In genomic region chr11:94762208-94762607, GRCh38 we compare ENCODE assay signal across 9 cellular contexts. TPM values are rescaled to one million over a fixed set of nuclear protein-coding genes. Genes with fewer than 3 reads are reported as not detected.
A peak's percentile ranks its signal among the peaks of the same experiment; 100 is the strongest.
DNase-seq lines count a peak whose midpoint lies in the region; ATAC-seq and TF ChIP-seq lines count a peak whose summit lies in the region.
"Had no signal": no experiment of that assay in that cellular context is flagged by ENCODE, and none has a peak within 500 bp of the region (broad histone marks: within the 10 kb centered on the region; RNA-seq: fewer than 3 reads in every experiment).

No MANE protein-coding gene starts in this region.

- H3K27ac ChIP-seq in 22Rv1: no peak overlapping the region
- H3K27ac ChIP-seq in fibroblast of lung (ENCODE audit: insufficient read depth, low read length): no peak overlapping the region
- H3K27ac ChIP-seq in tibial artery: no peak overlapping the region

- H3K4me2 ChIP-seq in fibroblast of lung (ENCODE audit: extremely low read depth, insufficient read depth, low read length): no peak overlapping the region

- H3K9me3 ChIP-seq in fibroblast of lung (ENCODE audit: control insufficient read depth, insufficient read depth, low read depth, low read length) (no peaks in the 10 kb centered on the region), tibial artery (no peaks in the 10 kb centered on the region)

- no peak overlapping the region for H3K4me3 ChIP-seq in fibroblast of lung (replicated peaks in 1 of 4; ENCODE audit: control extremely low read depth in 1 of 4, insufficient read depth in 1 of 4, low read depth in 3 of 4, low read length in 4 of 4)
- no peak overlapping the region for H3K4me3 ChIP-seq in tibial artery

- H3K9ac ChIP-seq in fibroblast of lung (ENCODE audit: insufficient read depth, low read length): no peak overlapping the region

- no peaks in the 10 kb centered on the region for H3K27me3 ChIP-seq in fibroblast of lung (ENCODE audit: control insufficient read depth, insufficient read depth, low read length)
- no peaks in the 10 kb centered on the region for H3K27me3 ChIP-seq in tibial artery

- no peaks in the 10 kb centered on the region for H3K4me1 ChIP-seq in fibroblast of lung (ENCODE audit: control insufficient read depth, extremely low read depth, insufficient read depth, low read length)
- H3K4me1 ChIP-seq in tibial artery: no peaks in the 10 kb centered on the region

- no peaks in the 10 kb centered on the region for H4K20me1 ChIP-seq in fibroblast of lung (ENCODE audit: control insufficient read depth, extremely low read depth, insufficient read depth, low read length)

- H3K27ac Mint-ChIP-seq in activated T-cell treated with anti-CD3 and anti-CD28 coated beads, Interleukin-2, amount 50 U/mL, for 24 hours: no peak overlapping the region

- peaks cover 2% of the 10 kb centered on the region for H3K27me3 Mint-ChIP-seq in activated T-cell treated with anti-CD3 and anti-CD28 coated beads, Interleukin-2, amount 50 U/mL, for 24 hours

- no peaks in the 10 kb centered on the region for H3K9me3 Mint-ChIP-seq in activated T-cell treated with anti-CD3 and anti-CD28 coated beads, Interleukin-2, amount 50 U/mL, for 24 hours

- H2AFZ ChIP-seq in fibroblast of lung (ENCODE audit: low read length): no peak overlapping the region

- H3K4me3 Mint-ChIP-seq in activated T-cell treated with anti-CD3 and anti-CD28 coated beads, Interleukin-2, amount 50 U/mL, for 24 hours: no peak overlapping the region

- H3K36me3 ChIP-seq in fibroblast of lung (ENCODE audit: control insufficient read depth, insufficient read depth, low read length): no peaks in the 10 kb centered on the region
- no peaks in the 10 kb centered on the region for H3K36me3 ChIP-seq in tibial artery

- no peaks in the 10 kb centered on the region for H3K4me1 Mint-ChIP-seq in activated T-cell treated with anti-CD3 and anti-CD28 coated beads, Interleukin-2, amount 50 U/mL, for 24 hours (ENCODE audit: low read depth)

- no peaks in the 10 kb centered on the region for H3K36me3 Mint-ChIP-seq in activated T-cell treated with anti-CD3 and anti-CD28 coated beads, Interleukin-2, amount 50 U/mL, for 24 hours (ENCODE audit: low read depth)

- ATAC-seq in HG03025 (IDR thresholded peaks at IDR 0.05; ENCODE audit: low FRiP score, unreplicated experiment): no peak

- DNase-seq in RKO (ENCODE audit: low spot score): peak; percentile 12
- DNase-seq in fibroblast of lung (ENCODE audit: low read depth in 2 of 2): no peak
- no peak for DNase-seq in activated T-cell treated with anti-CD3 and anti-CD28 coated beads, Interleukin-2, amount 50 U/mL, for 24 hours
- no peak for DNase-seq in activated T-cell treated with anti-CD3 and anti-CD28 coated beads, Interleukin-2, amount 50 U/mL, for 1 hour
- no peak for DNase-seq in tibial artery
- DNase-seq: GF-D8 had no signal

- H3K79me2 ChIP-seq in fibroblast of lung (ENCODE audit: control insufficient read depth, insufficient read depth, low read length): no peaks in the 10 kb centered on the region

- intact Hi-C loops in tibial artery (cut with DNase I; ENCODE audit: low total_unique reads): no loop called here

- peak; percentile 27; the same call in 1 of the 2 replicates for TF ChIP-seq CTCF in 22Rv1 (IDR thresholded peaks at IDR 0.05)
- peak; percentile 50; the same call in 2 of the 3 replicates for TF ChIP-seq CTCF in GM12872 (IDR thresholded peaks at IDR 0.05; ENCODE audit: insufficient read depth, low read depth, low read length)
- TF ChIP-seq CTCF in fibroblast of lung (conservative IDR thresholded peaks at IDR 0.05 in 1 of 2, IDR thresholded peaks at IDR 0.05 in 1 of 2; ENCODE audit: low read depth in 1 of 2, low read length in 2 of 2): peak; percentile 14 to 34
- TF ChIP-seq CTCF in tibial artery (IDR thresholded peaks at IDR 0.05): no peak

RNA-seq across cellular contexts. Expression of gene AMOTL1, which starts 5.9 kb away (rescaled TPM):
- total RNA-seq in fibroblast of lung: 62.1 and 63.7 TPM in 2 replicates
- polyA plus RNA-seq in fibroblast of lung: 28.2 and 38.0 TPM in 2 replicates
- 22.5 and 37.8 TPM in 2 replicates for polyA plus RNA-seq in fibroblast of lung (2012)
- 50.3 and 60.6 TPM in 2 replicates for polyA minus RNA-seq in fibroblast of lung (ENCODE audit: low replicate concordance)

Comparison
In these comparisons a context has a peak if more than half of its experiments do, and no peak if none do; other contexts are left out.
1. CTCF ChIP-seq: peak in 22Rv1 (single experiment), GM12872 (single experiment) and fibroblast of lung (2 of 2); none in tibial artery (0 of 2).